Comparison of ENCODE assay signal across 8 cellular contexts in genomic region chr15:99564221-99565030, GRCh38. TPM values are rescaled to one million over a fixed set of nuclear protein-coding genes. Genes with fewer than 3 reads are reported as not detected.
DNase-seq lines count a peak whose midpoint lies in the region; ATAC-seq and TF ChIP-seq lines count a peak whose summit lies in the region.

No MANE protein-coding gene starts in this region.

- H3K4me3 Mint-ChIP-seq in activated T-cell treated with anti-CD3 and anti-CD28 coated beads, Interleukin-2, amount 50 U/mL, for 24 hours, result peak overlapping the region; percentile 60
- peak overlapping the region; percentile 55 for H3K4me3 Mint-ChIP-seq in activated CD8-positive, alpha-beta T cell treated with anti-CD3 and anti-CD28 coated beads, Interleukin-2, amount 10 ng/mL, durations not matched to agents 7 days and 5 days
- H3K4me3 Mint-ChIP-seq in osteocyte (ENCODE audit: unreplicated experiment), result peak overlapping the region; percentile 28

- no peaks in the 10 kb centered on the region for H3K9me3 Mint-ChIP-seq in activated T-cell treated with anti-CD3 and anti-CD28 coated beads, Interleukin-2, amount 50 U/mL, for 24 hours
- H3K9me3 Mint-ChIP-seq in activated CD8-positive, alpha-beta T cell treated with anti-CD3 and anti-CD28 coated beads, Interleukin-2, amount 10 ng/mL, durations not matched to agents 7 days and 5 days (ENCODE audit: insufficient read depth), result no peaks in the 10 kb centered on the region
- no peaks in the 10 kb centered on the region for H3K9me3 Mint-ChIP-seq in osteocyte (ENCODE audit: unreplicated experiment)

- H3K36me3 Mint-ChIP-seq in activated T-cell treated with anti-CD3 and anti-CD28 coated beads, Interleukin-2, amount 50 U/mL, for 24 hours (ENCODE audit: low read depth), result peaks cover 9% of the 10 kb centered on the region
- H3K36me3 Mint-ChIP-seq in activated CD8-positive, alpha-beta T cell treated with anti-CD3 and anti-CD28 coated beads, Interleukin-2, amount 10 ng/mL, durations not matched to agents 7 days and 5 days (ENCODE audit: low read depth), result peaks cover 2% of the 10 kb centered on the region
- no peaks in the 10 kb centered on the region for H3K36me3 Mint-ChIP-seq in osteocyte (ENCODE audit: unreplicated experiment)

- CTCF ChIA-PET in activated CD8-positive, alpha-beta T cell treated with anti-CD3 and anti-CD28 coated beads, Interleukin-2, amount 10 ng/mL, durations not matched to agents 7 days and 5 days (lab: Charles Lee), result interaction anchor here (1.9 to 7.3 kb wide), 2 partner anchors 140 to 292 kb away, joined by 4 to 66 read pairs; no protein-coding TSS in a partner anchor

- peaks cover 38% of the 10 kb centered on the region for H3K4me1 Mint-ChIP-seq in activated T-cell treated with anti-CD3 and anti-CD28 coated beads, Interleukin-2, amount 50 U/mL, for 24 hours (ENCODE audit: low read depth)
- peaks cover 41% of the 10 kb centered on the region for H3K4me1 Mint-ChIP-seq in activated CD8-positive, alpha-beta T cell treated with anti-CD3 and anti-CD28 coated beads, Interleukin-2, amount 10 ng/mL, durations not matched to agents 7 days and 5 days (ENCODE audit: low read depth)
- H3K4me1 Mint-ChIP-seq in osteocyte (ENCODE audit: unreplicated experiment), result peaks cover 33% of the 10 kb centered on the region

- intact Hi-C loops in Right ventricle myocardium superior (cut with DNase I), result loop anchor here (5.0 to 10.0 kb wide), 3 partner anchors 57 to 138 kb away; no protein-coding TSS in a partner anchor

- POLR2A ChIA-PET in activated CD8-positive, alpha-beta T cell treated with anti-CD3 and anti-CD28 coated beads, Interleukin-2, amount 10 ng/mL, durations not matched to agents 7 days and 5 days (lab: Charles Lee), result no interaction called here

- no peak for DNase-seq in activated T-cell treated with anti-CD3 and anti-CD28 coated beads, Interleukin-2, amount 50 U/mL, for 24 hours
- DNase-seq in activated T-cell treated with anti-CD3 and anti-CD28 coated beads for 4 hours (no peak), NB4 (ENCODE audit: low read depth) (peak; percentile 69), Right ventricle myocardium superior (no peak), osteocyte (ENCODE audit: extremely low spot score, unreplicated experiment) (no peak), foreskin melanocyte (no peak)
- no peak for DNase-seq in activated CD8-positive, alpha-beta T cell treated with anti-CD3 and anti-CD28 coated beads, Interleukin-2, amount 10 ng/mL, durations not matched to agents 7 days and 5 days

- TF ChIP-seq CTCF in NB4 (IDR thresholded peaks at IDR 0.05; ENCODE audit: low read depth, low read length), result no peak
- no peak for TF ChIP-seq CTCF in osteocyte (IDR thresholded peaks at IDR 0.05)

- H3K27ac Mint-ChIP-seq in activated T-cell treated with anti-CD3 and anti-CD28 coated beads, Interleukin-2, amount 50 U/mL, for 24 hours, result peak overlapping the region; percentile 75
- H3K27ac Mint-ChIP-seq in activated CD8-positive, alpha-beta T cell treated with anti-CD3 and anti-CD28 coated beads, Interleukin-2, amount 10 ng/mL, durations not matched to agents 7 days and 5 days, result peak overlapping the region; percentile 3
- peak overlapping the region; percentile 82 for H3K27ac Mint-ChIP-seq in osteocyte (ENCODE audit: unreplicated experiment)

- ATAC-seq in HG02571 (IDR thresholded peaks at IDR 0.05; ENCODE audit: unreplicated experiment) (peak; percentile 20), Right ventricle myocardium superior (ENCODE audit: poor library complexity) (peak; percentile 24)
- ATAC-seq in activated CD8-positive, alpha-beta T cell treated with anti-CD3 and anti-CD28 coated beads, Interleukin-2, amount 10 ng/mL, durations not matched to agents 7 days and 5 days, result no peak

- no peak for TF ChIP-seq POLR2A in NB4 (IDR thresholded peaks at IDR 0.05; ENCODE audit: extremely low read depth, insufficient read length)

- peak overlapping the region; percentile 18 for H3K4me3 ChIP-seq in NB4 (ENCODE audit: low read depth, low read length)

- no peaks in the 10 kb centered on the region for H3K27me3 Mint-ChIP-seq in activated T-cell treated with anti-CD3 and anti-CD28 coated beads, Interleukin-2, amount 50 U/mL, for 24 hours
- peaks cover 15% of the 10 kb centered on the region for H3K27me3 Mint-ChIP-seq in activated CD8-positive, alpha-beta T cell treated with anti-CD3 and anti-CD28 coated beads, Interleukin-2, amount 10 ng/mL, durations not matched to agents 7 days and 5 days (ENCODE audit: low read depth)
- H3K27me3 Mint-ChIP-seq in osteocyte (ENCODE audit: unreplicated experiment), result no peaks in the 10 kb centered on the region

RNA-seq across cellular contexts. Expression of gene MEF2A, which starts 1.4 kb away (rescaled TPM):
- total RNA-seq in activated CD8-positive, alpha-beta T cell treated with anti-CD3 and anti-CD28 coated beads, Interleukin-2, amount 10 ng/mL, durations not matched to agents 7 days and 5 days, result 10 to 100 TPM; 26.7 to 27.0 TPM
- total RNA-seq in Right ventricle myocardium superior, result 137 TPM
- total RNA-seq in osteocyte, result 97.8 and 123 TPM in 2 replicates

Comparison
In these comparisons a context has a peak if more than half of its experiments do, and no peak if none do; other contexts are left out.
1. H3K27ac Mint-ChIP-seq: peak in every context shown above with its lines; median percentile 82 in osteocyte; 75 in activated T-cell treated with anti-CD3 and anti-CD28 coated beads, Interleukin-2, amount 50 U/mL, for 24 hours; 3 in activated CD8-positive, alpha-beta T cell treated with anti-CD3 and anti-CD28 coated beads, Interleukin-2, amount 10 ng/mL, durations not matched to agents 7 days and 5 days.